Comparison of ENCODE assay signal across 8 cellular contexts in the genomic region with DNA sequence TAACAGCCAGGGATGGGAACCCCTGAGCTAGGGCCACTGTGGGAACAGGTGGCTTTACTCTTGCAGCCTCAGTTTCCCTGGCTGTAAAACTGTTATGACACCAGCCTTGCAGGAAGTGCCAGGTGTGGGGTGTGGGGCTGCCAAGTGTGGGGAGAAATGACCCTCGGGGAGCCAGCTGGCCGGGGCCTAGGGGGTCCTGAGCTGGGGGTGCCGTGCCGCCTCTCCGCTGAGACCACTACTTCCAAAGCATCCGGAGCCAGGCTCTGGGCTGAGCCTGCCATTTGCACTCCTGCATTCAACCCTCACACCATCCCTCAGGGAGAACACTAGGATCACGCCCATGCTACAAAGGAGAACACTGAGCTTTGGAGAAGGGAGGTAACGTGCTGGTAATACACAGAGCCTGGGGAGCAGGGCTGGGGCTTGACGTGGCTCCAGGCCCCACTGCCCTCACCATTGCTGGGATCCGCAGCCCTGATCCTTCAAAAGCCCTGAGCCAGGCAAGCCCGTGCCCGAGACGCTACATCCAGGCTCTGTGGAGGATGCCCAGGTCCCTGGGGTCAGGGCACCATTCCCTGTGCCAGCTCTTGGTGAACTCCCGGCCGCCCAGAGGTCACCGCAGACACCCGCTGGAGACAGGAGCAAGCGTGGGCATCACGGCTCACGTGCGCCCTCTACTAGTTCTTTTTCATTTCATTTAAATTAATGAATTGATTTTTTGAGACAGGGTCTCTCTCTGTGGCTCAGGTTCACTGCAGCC. TPM values are rescaled to one million over a fixed set of nuclear protein-coding genes. Genes with fewer than 3 reads are reported as not detected.
DNase-seq lines count a peak whose midpoint lies in the region; ATAC-seq and TF ChIP-seq lines count a peak whose summit lies in the region.

No MANE protein-coding gene starts in this region.

- no peak overlapping the region for H3K9ac ChIP-seq in mammary epithelial cell (ENCODE audit: insufficient read depth, low read length)

- intact Hi-C loops in mammary epithelial cell (cut with micrococcal nuclease) = loop anchor here (1.0 kb wide), 1 partner anchor 42 kb away; no protein-coding TSS in a partner anchor

- in situ Hi-C loops in mammary epithelial cell (cut with MboI; ENCODE audit: low sequenced_read_pairs in 2 of 2) = no loop called here

- DNase-seq in DMS79 treated with DMSO at 0.1 percent for 48 hours (lab: John Stamatoyannopoulos, UW) (peak; percentile 41), DMS79 (lab: John Stamatoyannopoulos, UW) (no peak), NCI-H2171 (lab: John Stamatoyannopoulos, UW) (peak; percentile 55), mammary epithelial cell (no peak), kidney epithelial cell (ENCODE audit: low read depth) (peak; percentile 9)
- DNase-seq in stimulated activated CD4-positive, alpha-beta T cell treated with anti-CD3 and anti-CD28 coated beads, Interleukin-1b, Interleukin-23, amount 100 ng/mL, for 48 hours = peak; percentile 58

- no peak overlapping the region for H2AFZ ChIP-seq in mammary epithelial cell (ENCODE audit: low read depth, low read length)

- no peaks in the 10 kb centered on the region for H3K9me3 ChIP-seq in mammary epithelial cell (replicated peaks; ENCODE audit: insufficient read depth, low read length)

- H3K4me1 ChIP-seq in mammary epithelial cell (ENCODE audit: insufficient read depth, low read length) = peaks cover 76% of the 10 kb centered on the region

- H3K27ac ChIP-seq in mammary epithelial cell (ENCODE audit: insufficient read depth, low read depth, low read length) = no peak overlapping the region

- H3K4me2 ChIP-seq in mammary epithelial cell (ENCODE audit: insufficient read depth, low read depth, low read length) = peak overlapping the region; percentile 77

- ATAC-seq in GM21515 (IDR thresholded peaks at IDR 0.05; ENCODE audit: unreplicated experiment) = no peak

- H3K79me2 ChIP-seq in mammary epithelial cell (ENCODE audit: insufficient read depth, low read length) = peaks cover 72% of the 10 kb centered on the region

- H3K36me3 ChIP-seq in mammary epithelial cell (ENCODE audit: insufficient read depth, low read length) (peaks cover 10% of the 10 kb centered on the region), kidney epithelial cell (ENCODE audit: control insufficient read depth, insufficient read depth, low read length) (no peaks in the 10 kb centered on the region)

- CTCF ChIA-PET in mammary epithelial cell (lab: Charles Lee; ENCODE audit: low non-redundant PET) = interaction anchor here (0.5 kb wide), 1 partner anchor 105 kb away, joined by 7 read pairs; no protein-coding TSS in a partner anchor

- peak; percentile 41 for TF ChIP-seq CTCF in WI38 (IDR thresholded peaks at IDR 0.05; ENCODE audit: low read depth, low read length)
- TF ChIP-seq CTCF in mammary epithelial cell (conservative IDR thresholded peaks at IDR 0.05 in 1 of 2, IDR thresholded peaks at IDR 0.05 in 1 of 2; ENCODE audit: extremely low read depth in 1 of 2, insufficient read depth in 1 of 2, low read depth in 1 of 2, low read length in 2 of 2) = peak; percentile 41 to 63
- peak; percentile 59 for TF ChIP-seq CTCF in kidney epithelial cell (IDR thresholded peaks at IDR 0.05; ENCODE audit: insufficient read depth, low read length, poor library complexity, severe bottlenecking)

- no peaks in the 10 kb centered on the region for H4K20me1 ChIP-seq in mammary epithelial cell (ENCODE audit: insufficient read depth, low read length)

- 23% methylated on average over 12 of the region's 21 CpGs for WGBS in mammary epithelial cell (ENCODE audit: low coverage, missing lambda C conversion rate)

- H3K4me3 ChIP-seq in WI38 (ENCODE audit: low read depth, low read length) (no peak overlapping the region), mammary epithelial cell (replicated peaks in 1 of 3; ENCODE audit: insufficient read depth in 1 of 3, low read depth in 2 of 3, low read length in 3 of 3) (no peak overlapping the region), kidney epithelial cell (ENCODE audit: low read depth, low read length) (no peak overlapping the region)

- no TSS peak for BruUV-seq in mammary epithelial cell (replicated peaks; lab: Mats Ljungman, UMichigan)

- dilution Hi-C loops in mammary epithelial cell (cut with HindIII; ENCODE audit: low sequenced_read_pairs) = no loop called here

- H3K27me3 ChIP-seq in mammary epithelial cell (ENCODE audit: insufficient read depth, low read length) (no peaks in the 10 kb centered on the region), kidney epithelial cell (ENCODE audit: control insufficient read depth, insufficient read depth, low read length) (peaks cover 5% of the 10 kb centered on the region)

RNA-seq across cellular contexts. Expression of a gene that starts 28.8 kb away (rescaled TPM):
- 10 to 100 TPM in 1 of 2 donors, 1 to 10 TPM in 1; 1.5 to 32.5 TPM for total RNA-seq in mammary epithelial cell
- 23.2 TPM for polyA plus RNA-seq in mammary epithelial cell
- 8.8 TPM for polyA minus RNA-seq in mammary epithelial cell
- 5.8 and 6.5 TPM in 2 replicates for total RNA-seq in kidney epithelial cell

RNA-seq across cellular contexts. Expression of a gene that starts 33.3 kb away (rescaled TPM):
- total RNA-seq in mammary epithelial cell (100 to 1,000 TPM in 1 of 2 donors, 10 to 100 TPM in 1; 19.7 to 121 TPM), kidney epithelial cell (11.6 and 13.6 TPM in 2 replicates)
- 81.5 TPM for polyA plus RNA-seq in mammary epithelial cell
- 37.0 TPM for polyA minus RNA-seq in mammary epithelial cell

Comparison
In these comparisons a context has a peak if more than half of its experiments do, and no peak if none do; other contexts are left out.
1. DNase-seq: peak in DMS79 treated with DMSO at 0.1 percent for 48 hours (single experiment), NCI-H2171 (single experiment), kidney epithelial cell (single experiment) and stimulated activated CD4-positive, alpha-beta T cell treated with anti-CD3 and anti-CD28 coated beads, Interleukin-1b, Interleukin-23, amount 100 ng/mL, for 48 hours (single experiment); none in DMS79 (single experiment) and mammary epithelial cell (single experiment).
2. Peak in every context shown above with its lines, with median percentiles within 50 percentile points of each other: CTCF ChIP-seq.